In the genomic region with DNA sequence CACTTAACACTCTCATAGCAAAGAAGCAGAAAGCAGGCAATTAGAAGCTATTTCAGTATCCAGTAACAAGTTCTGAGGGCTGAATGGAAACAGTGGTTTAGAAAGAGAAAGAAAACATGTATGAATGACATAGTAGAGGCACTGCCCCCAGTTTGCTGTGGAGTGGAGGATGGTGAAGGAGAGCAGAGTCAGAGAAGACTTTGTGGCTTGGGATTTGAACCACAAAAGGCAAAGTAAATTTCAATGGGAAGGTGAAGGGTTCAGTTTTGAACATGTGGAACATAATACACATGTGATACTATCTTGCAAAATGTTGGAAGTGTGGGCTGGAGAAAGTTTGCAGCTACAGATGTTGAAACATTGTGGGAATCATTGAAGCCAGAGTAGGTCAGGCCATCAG, we compare ENCODE assay signal across 14 cellular contexts.
"Had no signal": no experiment of that assay in that cellular context is flagged by ENCODE, and none has a peak within 500 bp of the region (broad histone marks: within the 10 kb centered on the region; RNA-seq: fewer than 3 reads in every experiment).

No MANE protein-coding gene starts in this region.

- H3K4me3 ChIP-seq: MG63 had no signal

- H3K27me3 ChIP-seq: MG63 had no signal

- DNase-seq: activated CD4-positive, alpha-beta T cell treated with anti-CD3 and anti-CD28 coated beads for 4 hours; activated CD8-positive, alpha-beta memory T cell treated with anti-CD3 and anti-CD28 coated beads, Interleukin-2, amount 50 U/mL, for 48 hours; activated CD8-positive, alpha-beta T cell treated with anti-CD3 and anti-CD28 coated beads for 36 hours; activated T-cell treated with anti-CD3 and anti-CD28 coated beads, Interleukin-2, amount 50 U/mL, for 1 hour; amygdala; MG63; NCI-H1105; NCI-H1436; NCI-H1694 treated with DMSO at 0.1 percent for 48 hours; NCI-H2029 treated with DMSO at 0.1 percent for 48 hours; NCI-H510A treated with DMSO at 0.1 percent for 48 hours; PC-3; SHP77 treated with DMSO at 0.1 percent for 48 hours had no signal

- H3K36me3 ChIP-seq: MG63 had no signal

- ATAC-seq: activated CD4-positive, CD25-positive, alpha-beta regulatory T cell treated with anti-CD3 and anti-CD28 coated beads, Interleukin-2, amount 50 U/mL, for 24 hours; activated CD8-positive, alpha-beta T cell treated with anti-CD3 and anti-CD28 coated beads for 36 hours; PC-3 had no signal
